17 cellular contexts compared by ENCODE assay signal in the genomic region with DNA sequence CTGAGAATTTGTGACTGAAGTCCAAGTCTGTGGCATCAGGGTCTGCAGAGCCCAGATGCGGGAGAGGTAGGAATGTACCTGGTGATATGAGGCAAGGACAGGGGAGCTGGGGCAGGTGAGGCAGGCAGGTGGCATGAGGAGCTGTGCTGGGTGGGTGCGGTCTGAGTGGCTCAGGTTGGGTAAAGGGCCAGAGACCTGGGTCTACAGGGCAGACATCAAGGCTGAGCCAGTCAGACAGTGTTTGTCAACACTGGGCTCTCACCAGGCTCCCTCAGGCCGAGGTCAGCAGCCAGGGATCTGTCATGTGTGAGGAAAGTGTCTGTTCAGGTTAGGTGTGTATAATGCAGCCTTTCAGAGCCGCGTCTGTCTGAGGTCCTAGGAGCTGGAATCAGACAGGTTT. TPM values are rescaled to one million over a fixed set of nuclear protein-coding genes. Genes with fewer than 3 reads are reported as not detected.
A peak's percentile ranks its signal among the peaks of the same experiment; 100 is the strongest.
DNase-seq lines count a peak whose midpoint lies in the region; ATAC-seq and TF ChIP-seq lines count a peak whose summit lies in the region.
"Had no signal": no experiment of that assay in that cellular context is flagged by ENCODE, and none has a peak within 500 bp of the region (broad histone marks: within the 10 kb centered on the region; RNA-seq: fewer than 3 reads in every experiment).

No MANE protein-coding gene starts in this region.

- TF ChIP-seq CTCF in H9 (conservative IDR thresholded peaks at IDR 0.05) = no peak

- no peak for DNase-seq in CD4-positive, CD25-positive, alpha-beta regulatory T cell
- no peak for DNase-seq in H9
- no peak for DNase-seq in activated naive CD8-positive, alpha-beta T cell treated with anti-CD3 and anti-CD28 coated beads, Interleukin-2, amount 50 U/mL, for 24 hours
- DNase-seq in natural killer cell treated with Interleukin-12 subunit alpha and Interleukin-12 subunit beta and Interleukin-15 and Interleukin-18, amount 100 ng/mL, for 72 hours (ENCODE audit: low spot score) = no peak
- no peak for DNase-seq in DMS114 treated with DMSO at 0.1 percent for 48 hours (lab: John Stamatoyannopoulos, UW; ENCODE audit: unreplicated experiment)
- DNase-seq: BE2C, DMS 273 treated with DMSO at 0.1 percent for 48 hours, Karpas-422, MM.1S, NCI-H1930, NCI-H2171, NCI-H510A, Peyer's patch, SHP77 treated with DMSO at 0.1 percent for 48 hours had no signal

- WGBS in H9 (ENCODE audit: extremely low coverage, insufficient read length, low lambda C conversion rate) = no CpG with 5 or more reads among the region's 5 CpGs

- no peak overlapping the region for H3K4me3 ChIP-seq in CD4-positive, CD25-positive, alpha-beta regulatory T cell (ENCODE audit: low read depth, low read length)
- H3K4me3 ChIP-seq: Peyer's patch had no signal

- peak overlapping the region in 2 of 3 donors; percentile 33 to 54 for H3K27ac Mint-ChIP-seq in CD4-positive, CD25-positive, alpha-beta regulatory T cell
- peak overlapping the region in 2 of 3 experiments; percentile 29 to 85; a peak in 3 of 7 replicates for H3K27ac Mint-ChIP-seq in H9
- peak overlapping the region; percentile 59 for H3K27ac Mint-ChIP-seq in activated naive CD8-positive, alpha-beta T cell treated with anti-CD3 and anti-CD28 coated beads, Interleukin-2, amount 50 U/mL, for 24 hours
- H3K27ac Mint-ChIP-seq in natural killer cell treated with Interleukin-12 subunit alpha and Interleukin-12 subunit beta and Interleukin-15 and Interleukin-18, amount 100 ng/mL, for 72 hours = peak overlapping the region; percentile 12 to 48

- H3K27me3 Mint-ChIP-seq in CD4-positive, CD25-positive, alpha-beta regulatory T cell = no peaks in the 10 kb centered on the region
- H3K27me3 Mint-ChIP-seq in H9 (ENCODE audit: low read depth) = no peaks in the 10 kb centered on the region
- no peaks in the 10 kb centered on the region for H3K27me3 Mint-ChIP-seq in activated naive CD8-positive, alpha-beta T cell treated with anti-CD3 and anti-CD28 coated beads, Interleukin-2, amount 50 U/mL, for 24 hours
- no peaks in the 10 kb centered on the region for H3K27me3 Mint-ChIP-seq in natural killer cell treated with Interleukin-12 subunit alpha and Interleukin-12 subunit beta and Interleukin-15 and Interleukin-18, amount 100 ng/mL, for 72 hours

- H2AK5ac ChIP-seq in H9 (ENCODE audit: insufficient read length, low read length) = no peak overlapping the region

- H3K4me2 ChIP-seq in H9 (ENCODE audit: insufficient read depth, insufficient read length, low read length) = no peak overlapping the region

- no peaks in the 10 kb centered on the region for H3K9me3 ChIP-seq in CD4-positive, CD25-positive, alpha-beta regulatory T cell (ENCODE audit: control insufficient read depth in 2 of 2, low read length in 2 of 2)
- H3K9me3 ChIP-seq in H9 (ENCODE audit: control insufficient read depth, low read depth, low read length) = no peaks in the 10 kb centered on the region
- H3K9me3 ChIP-seq: BE2C, Peyer's patch had no signal

- H3K18ac ChIP-seq in H9 (ENCODE audit: insufficient read length, low read depth, low read length) = no peak overlapping the region

- H3K14ac ChIP-seq in H9 (ENCODE audit: insufficient read depth, low read length) = no peak overlapping the region

- peaks cover 0 to 7% (median 3%) of the 10 kb centered on the region in 4 donors for H3K4me1 Mint-ChIP-seq in CD4-positive, CD25-positive, alpha-beta regulatory T cell
- no peaks in the 10 kb centered on the region for H3K4me1 Mint-ChIP-seq in H9
- H3K4me1 Mint-ChIP-seq in activated naive CD8-positive, alpha-beta T cell treated with anti-CD3 and anti-CD28 coated beads, Interleukin-2, amount 50 U/mL, for 24 hours = no peaks in the 10 kb centered on the region
- H3K4me1 Mint-ChIP-seq in natural killer cell treated with Interleukin-12 subunit alpha and Interleukin-12 subunit beta and Interleukin-15 and Interleukin-18, amount 100 ng/mL, for 72 hours (ENCODE audit: low read depth in 2 of 2) = peaks cover 12 to 16% of the 10 kb centered on the region in 2 donors

- no peak overlapping the region for H3K9ac ChIP-seq in H9 (ENCODE audit: extremely low read depth, insufficient read length, low read length)

- no peak overlapping the region for H3K56ac ChIP-seq in H9 (ENCODE audit: insufficient read length, low read depth, low read length)

- ATAC-seq in CD4-positive, CD25-positive, alpha-beta regulatory T cell (ENCODE audit: low read depth in 2 of 2) = no peak
- ATAC-seq in activated naive CD8-positive, alpha-beta T cell treated with anti-CD3 and anti-CD28 coated beads, Interleukin-2, amount 50 U/mL, for 24 hours = no peak
- ATAC-seq in natural killer cell treated with Interleukin-12 subunit alpha and Interleukin-12 subunit beta and Interleukin-15 and Interleukin-18, amount 100 ng/mL, for 72 hours = no peak
- ATAC-seq in HG02970 (IDR thresholded peaks at IDR 0.05; ENCODE audit: low FRiP score, unreplicated experiment) (no peak), GM18519 (IDR thresholded peaks at IDR 0.05; ENCODE audit: low FRiP score, unreplicated experiment) (no peak)
- ATAC-seq: HepG2 had no signal

- no peak overlapping the region for H4K91ac ChIP-seq in H9 (ENCODE audit: insufficient read length, low read depth, low read length)

- H3K79me2 ChIP-seq in H9 (ENCODE audit: insufficient read depth, low read length) = no peaks in the 10 kb centered on the region

- no peaks in the 10 kb centered on the region for H3K27me3 ChIP-seq in CD4-positive, CD25-positive, alpha-beta regulatory T cell (ENCODE audit: control insufficient read depth, insufficient read depth, low read length)
- H3K27me3 ChIP-seq in H9 (ENCODE audit: insufficient read depth, low read length) = no peaks in the 10 kb centered on the region
- H3K27me3 ChIP-seq: BE2C, Peyer's patch had no signal

- H4K8ac ChIP-seq in H9 (replicated peaks; ENCODE audit: insufficient read length, low read depth, low read length) = no peak overlapping the region

- H4K5ac ChIP-seq in H9 (ENCODE audit: insufficient read length, low read depth, low read length) = no peak overlapping the region

- H3T11ph ChIP-seq in H9 (ENCODE audit: low read length) = no peak overlapping the region

- no peak overlapping the region for H2BK120ac ChIP-seq in H9 (ENCODE audit: low read depth, low read length, poor library complexity, severe bottlenecking)

- H3K4ac ChIP-seq in H9 (ENCODE audit: low read depth, low read length) = no peak overlapping the region

- peaks cover 70% of the 10 kb centered on the region for H3K36me3 ChIP-seq in CD4-positive, CD25-positive, alpha-beta regulatory T cell (ENCODE audit: control insufficient read depth, insufficient read depth, low read length)

- no peak overlapping the region for H2BK15ac ChIP-seq in H9 (ENCODE audit: low read depth, low read length)

- peaks cover 48% of the 10 kb centered on the region for H3K36me3 Mint-ChIP-seq in CD4-positive, CD25-positive, alpha-beta regulatory T cell
- H3K36me3 Mint-ChIP-seq in H9 (ENCODE audit: insufficient read depth in 1 of 3, low read depth in 3 of 3) = peaks cover 71 to 96% (median 81%) of the 10 kb centered on the region in 3 experiments
- H3K36me3 Mint-ChIP-seq in activated naive CD8-positive, alpha-beta T cell treated with anti-CD3 and anti-CD28 coated beads, Interleukin-2, amount 50 U/mL, for 24 hours (ENCODE audit: low read depth) = peaks cover 63% of the 10 kb centered on the region
- H3K36me3 Mint-ChIP-seq in natural killer cell treated with Interleukin-12 subunit alpha and Interleukin-12 subunit beta and Interleukin-15 and Interleukin-18, amount 100 ng/mL, for 72 hours = peaks cover 19% of the 10 kb centered on the region

- no peak overlapping the region for H2AFZ ChIP-seq in H9 (ENCODE audit: low read length)

- H2BK5ac ChIP-seq in H9 (ENCODE audit: insufficient read length, low read length) = no peak overlapping the region

- no peaks in the 10 kb centered on the region for H3K9me3 Mint-ChIP-seq in CD4-positive, CD25-positive, alpha-beta regulatory T cell
- H3K9me3 Mint-ChIP-seq in H9 = no peaks in the 10 kb centered on the region; a peak in 1 of 5 replicates
- no peaks in the 10 kb centered on the region for H3K9me3 Mint-ChIP-seq in activated naive CD8-positive, alpha-beta T cell treated with anti-CD3 and anti-CD28 coated beads, Interleukin-2, amount 50 U/mL, for 24 hours
- no peaks in the 10 kb centered on the region for H3K9me3 Mint-ChIP-seq in natural killer cell treated with Interleukin-12 subunit alpha and Interleukin-12 subunit beta and Interleukin-15 and Interleukin-18, amount 100 ng/mL, for 72 hours

- no peaks in the 10 kb centered on the region for H4K20me1 ChIP-seq in H9 (ENCODE audit: control insufficient read depth, insufficient read depth, insufficient read length)

- H3K27ac ChIP-seq in CD4-positive, CD25-positive, alpha-beta regulatory T cell (ENCODE audit: insufficient read depth, low read length, poor library complexity, severe bottlenecking) = no peak overlapping the region
- H3K27ac ChIP-seq in H9 (ENCODE audit: insufficient read length, low read depth, low read length) = no peak overlapping the region
- H3K27ac ChIP-seq: Peyer's patch had no signal

- H2BK20ac ChIP-seq in H9 (ENCODE audit: low read depth, low read length, poor library complexity, severe bottlenecking) = no peak overlapping the region

- H3K4me3 Mint-ChIP-seq in CD4-positive, CD25-positive, alpha-beta regulatory T cell = no peak overlapping the region
- H3K4me3 Mint-ChIP-seq in H9 = no peak overlapping the region; a peak in 1 of 5 replicates
- no peak overlapping the region for H3K4me3 Mint-ChIP-seq in activated naive CD8-positive, alpha-beta T cell treated with anti-CD3 and anti-CD28 coated beads, Interleukin-2, amount 50 U/mL, for 24 hours
- no peak overlapping the region for H3K4me3 Mint-ChIP-seq in natural killer cell treated with Interleukin-12 subunit alpha and Interleukin-12 subunit beta and Interleukin-15 and Interleukin-18, amount 100 ng/mL, for 72 hours

- H3K23me2 ChIP-seq in H9 (ENCODE audit: insufficient read length, low read depth, low read length, poor library complexity, severe bottlenecking) = no peaks in the 10 kb centered on the region

- no peaks in the 10 kb centered on the region for H3K4me1 ChIP-seq in CD4-positive, CD25-positive, alpha-beta regulatory T cell (ENCODE audit: control insufficient read depth, insufficient read depth, low read length, poor library complexity, severe bottlenecking)
- H3K4me1 ChIP-seq in H9 (ENCODE audit: insufficient read depth, low read length) = no peaks in the 10 kb centered on the region
- H3K4me1 ChIP-seq: BE2C, Peyer's patch had no signal

- no peaks in the 10 kb centered on the region for H3K79me1 ChIP-seq in H9 (ENCODE audit: insufficient read depth, low read depth, low read length, poor library complexity, severe bottlenecking)

- no peak overlapping the region for H2BK12ac ChIP-seq in H9 (ENCODE audit: insufficient read length, low read depth, low read length)

- H3K23ac ChIP-seq in H9 (ENCODE audit: insufficient read length, low read depth, low read length) = no peak overlapping the region

RNA-seq across cellular contexts. Expression of a gene that starts 18.6 kb away (rescaled TPM):
- total RNA-seq in CD4-positive, CD25-positive, alpha-beta regulatory T cell = 116 TPM
- 100 to 1,000 TPM; 141 to 148 (median 144) TPM for polyA plus RNA-seq in CD4-positive, CD25-positive, alpha-beta regulatory T cell
- 373 and 381 TPM in 2 replicates for total RNA-seq in H9 (2021)
- total RNA-seq in natural killer cell treated with Interleukin-12 subunit alpha and Interleukin-12 subunit beta and Interleukin-15 and Interleukin-18, amount 100 ng/mL, for 72 hours = 100 to 1,000 TPM; 394 to 516 TPM

RNA-seq across cellular contexts. Expression of a gene that starts 20.6 kb away (rescaled TPM):
- 9.0 TPM for total RNA-seq in CD4-positive, CD25-positive, alpha-beta regulatory T cell
- polyA plus RNA-seq in CD4-positive, CD25-positive, alpha-beta regulatory T cell = 10 to 100 TPM; 17.8 to 24.4 (median 22.1) TPM
- total RNA-seq in H9 (2021) = 40.5 and 43.3 TPM in 2 replicates
- 10 to 100 TPM; 18.2 to 28.4 TPM for total RNA-seq in natural killer cell treated with Interleukin-12 subunit alpha and Interleukin-12 subunit beta and Interleukin-15 and Interleukin-18, amount 100 ng/mL, for 72 hours

RNA-seq across cellular contexts. Expression of a gene that starts 44.6 kb away (rescaled TPM):
- total RNA-seq in CD4-positive, CD25-positive, alpha-beta regulatory T cell = 70.3 TPM
- 10 to 100 TPM; 72.1 to 93.0 (median 82.7) TPM for polyA plus RNA-seq in CD4-positive, CD25-positive, alpha-beta regulatory T cell
- total RNA-seq in H9 (2021) = 204 and 206 TPM in 2 replicates
- 100 to 1,000 TPM; 121 to 180 TPM for total RNA-seq in natural killer cell treated with Interleukin-12 subunit alpha and Interleukin-12 subunit beta and Interleukin-15 and Interleukin-18, amount 100 ng/mL, for 72 hours
